23 cellular contexts compared by ENCODE assay signal in the genomic region with DNA sequence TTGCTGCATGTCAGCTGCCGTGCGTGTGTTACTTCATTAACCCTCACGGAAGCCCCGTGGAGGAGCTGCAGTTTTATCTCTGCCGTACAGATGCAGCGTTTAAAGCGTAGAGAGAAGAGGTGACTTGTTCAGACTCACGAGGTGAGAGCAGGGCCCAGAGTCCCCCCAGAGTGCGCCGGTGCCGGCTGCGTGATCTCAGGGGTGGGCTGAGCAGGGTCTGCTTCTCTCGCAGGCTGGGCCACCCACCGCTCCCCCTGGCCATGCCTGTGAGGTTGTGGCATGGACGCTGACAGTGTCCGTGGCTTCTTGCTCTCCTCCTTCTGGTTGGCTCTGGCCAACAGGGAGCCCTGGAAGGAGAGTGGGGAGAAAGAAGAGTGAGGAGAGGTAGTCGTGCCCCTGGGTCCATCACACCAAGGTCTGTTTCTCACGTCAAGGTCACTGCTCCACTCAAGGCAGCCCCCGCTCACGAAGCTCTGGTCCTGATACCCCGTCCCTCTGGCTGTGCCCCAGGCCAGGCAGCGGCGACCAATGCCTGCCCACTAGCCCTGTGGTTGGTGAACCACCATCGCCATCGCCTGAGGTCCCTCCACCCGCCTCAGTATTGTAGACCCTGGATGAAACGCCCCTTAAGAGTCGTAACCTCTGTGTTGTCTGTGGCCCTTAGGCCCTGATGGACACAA.
"Had no signal": no experiment of that assay in that cellular context is flagged by ENCODE, and none has a peak within 500 bp of the region (broad histone marks: within the 10 kb centered on the region; RNA-seq: fewer than 3 reads in every experiment).

No MANE protein-coding gene starts in this region.

- H3K4me3 ChIP-seq: colonic mucosa had no signal

- H3K4me1 ChIP-seq: colonic mucosa had no signal

- H3K27ac ChIP-seq: colonic mucosa, WERI-Rb-1 had no signal

- H3K27me3 ChIP-seq: colonic mucosa had no signal

- H3K9me3 ChIP-seq: colonic mucosa had no signal

- ATAC-seq: activated CD4-positive, CD25-positive, alpha-beta regulatory T cell treated with anti-CD3 and anti-CD28 coated beads, Interleukin-2, amount 50 U/mL, for 24 hours; activated CD8-positive, alpha-beta T cell treated with anti-CD3 and anti-CD28 coated beads for 36 hours; activated naive CD4-positive, alpha-beta T cell treated with anti-CD3 and anti-CD28 coated beads, Interleukin-2, amount 50 U/mL, for 72 hours; activated T-cell treated with anti-CD3 and anti-CD28 coated beads, Interleukin-2, amount 50 U/mL, for 4 hours; activated T-helper 17 cell treated with anti-CD3 and anti-CD28 coated beads, Interleukin-2, amount 50 U/mL, for 72 hours; esophagus mucosa; T-helper 17 cell had no signal

- H3K36me3 ChIP-seq: colonic mucosa, WERI-Rb-1 had no signal

- DNase-seq: activated B cell treated with CpG ODN at 0.5 μM for 24 hours; activated CD4-positive, alpha-beta T cell treated with anti-CD3 and anti-CD28 coated beads for 48 hours; activated CD4-positive, alpha-beta T cell treated with anti-CD3 and anti-CD28 coated beads, Interleukin-2, amount 50 U/mL, for 1 hour; activated CD4-positive, alpha-beta T cell treated with anti-CD3 and anti-CD28 coated beads, Interleukin-2, amount 50 U/mL, for 48 hours; activated CD8-positive, alpha-beta memory T cell treated with anti-CD3 and anti-CD28 coated beads for 24 hours; activated CD8-positive, alpha-beta T cell treated with anti-CD3 and anti-CD28 coated beads for 36 hours; activated effector memory CD4-positive, alpha-beta T cell treated with Interleukin-2 at 50 U/mL for 16 hours; activated gamma-delta T cell treated with Interleukin-2 at 50 U/mL for 16 hours; activated naive CD4-positive, alpha-beta T cell treated with anti-CD3 and anti-CD28 coated beads, Interleukin-2, amount 10 ng/mL, durations not matched to agents 7 days and 5 days; activated naive CD8-positive, alpha-beta T cell treated with anti-CD3 and anti-CD28 coated beads, Interleukin-2, amount 10 ng/mL, durations not matched to agents 7 days and 5 days; activated T-cell treated with anti-CD3 and anti-CD28 coated beads, Interleukin-2, amount 50 U/mL, for 4 hours; anterior cingulate cortex; colonic mucosa; effector CD8-positive, alpha-beta T cell; foreskin fibroblast; head of caudate nucleus; T-helper 1 cell; T-helper 17 cell; WERI-Rb-1 had no signal
